Comparison of ENCODE assay signal across 16 cellular contexts in genomic region chr14:65959563-65960024, GRCh38.
A peak's percentile ranks its signal among the peaks of the same experiment; 100 is the strongest.
DNase-seq lines count a peak whose midpoint lies in the region; ATAC-seq and TF ChIP-seq lines count a peak whose summit lies in the region.
"Had no signal": no experiment of that assay in that cellular context is flagged by ENCODE, and none has a peak within 500 bp of the region (broad histone marks: within the 10 kb centered on the region; RNA-seq: fewer than 3 reads in every experiment).

No MANE protein-coding gene starts in this region.

- H3K27ac ChIP-seq in Panc1 (ENCODE audit: low read length), result no peak overlapping the region
- no peak overlapping the region for H3K27ac ChIP-seq in vagina
- H3K27ac ChIP-seq: esophagus muscularis mucosa, right atrium auricular region, suprapubic skin had no signal

- intact Hi-C loops in Panc1 (cut with micrococcal nuclease; ENCODE audit: unreplicated experiment), result loop anchor here (5.0 kb wide), 1 partner anchor 797 kb away; no protein-coding TSS in a partner anchor
- intact Hi-C loops in vagina (cut with DNase I), result loop anchor here (10.0 kb wide), 1 partner anchor 805 kb away; no protein-coding TSS in a partner anchor

- no peak for DNase-seq in stimulated activated naive CD8-positive, alpha-beta T cell treated with anti-CD3 and anti-CD28 coated beads, Interleukin-15, amount 100 ng/mL, for 72 hours
- DNase-seq in stimulated activated naive CD8-positive, alpha-beta T cell treated with anti-CD3 and anti-CD28 coated beads, Interleukin-15, Interleukin-2, amounts not matched to agents 100 U/mL and 50 U/mL, for 24 hours, result no peak
- no peak for DNase-seq in Panc1 (ENCODE audit: low read depth, low spot score)
- no peak for DNase-seq in iPS-NIHi11 (ENCODE audit: low spot score)
- DNase-seq in COR-L47 (lab: John Stamatoyannopoulos, UW), result no peak
- DNase-seq in dermis blood vessel endothelial cell, result no peak
- DNase-seq in vagina (ENCODE audit: extremely low spot score in 2 of 2), result no peak
- DNase-seq: activated CD4-positive, CD25-positive, alpha-beta regulatory T cell; activated gamma-delta T cell; NCI-H226; Right ventricle myocardium superior had no signal

- H3K4me1 Mint-ChIP-seq in stimulated activated naive CD8-positive, alpha-beta T cell treated with anti-CD3 and anti-CD28 coated beads, Interleukin-15, amount 100 ng/mL, for 72 hours, result peaks cover 29% of the 10 kb centered on the region

- no peak overlapping the region for H3K4me3 ChIP-seq in Panc1 (ENCODE audit: low read depth in 2 of 2, low read length in 2 of 2)
- H3K4me3 ChIP-seq in vagina, result no peak overlapping the region
- H3K4me3 ChIP-seq: esophagus muscularis mucosa, right atrium auricular region, suprapubic skin had no signal

- POLR2A ChIA-PET in Panc1 (lab: Charles Lee), result no interaction called here

- H3K4me1 ChIP-seq in Panc1 (ENCODE audit: control insufficient read depth, insufficient read depth, low read length) (no peaks in the 10 kb centered on the region), vagina (no peaks in the 10 kb centered on the region)
- H3K4me1 ChIP-seq: esophagus muscularis mucosa, right atrium auricular region, suprapubic skin had no signal

- CTCF ChIA-PET in Panc1 (lab: Charles Lee), result interaction anchor here (0.6 to 0.7 kb wide), 2 partner anchors 543 to 544 kb away, joined by 5 to 7 read pairs; no protein-coding TSS in a partner anchor

- H3K4me3 Mint-ChIP-seq in stimulated activated naive CD8-positive, alpha-beta T cell treated with anti-CD3 and anti-CD28 coated beads, Interleukin-15, amount 100 ng/mL, for 72 hours, result no peak overlapping the region
- H3K4me3 Mint-ChIP-seq: central memory CD8-positive, alpha-beta T cell had no signal

- H3K36me3 ChIP-seq in Panc1 (ENCODE audit: control insufficient read depth, insufficient read depth, low read length) (no peaks in the 10 kb centered on the region), vagina (no peaks in the 10 kb centered on the region)
- H3K36me3 ChIP-seq: esophagus muscularis mucosa, right atrium auricular region, suprapubic skin had no signal

- in situ Hi-C loops in Panc1 (cut with HindIII; ENCODE audit: low pct_unique_long_range_greater_than_20kb, low sequenced_read_pairs), result no loop called here

- H3K27ac Mint-ChIP-seq in stimulated activated naive CD8-positive, alpha-beta T cell treated with anti-CD3 and anti-CD28 coated beads, Interleukin-15, amount 100 ng/mL, for 72 hours, result no peak overlapping the region

- H3K27me3 ChIP-seq in Panc1 (ENCODE audit: control insufficient read depth, insufficient read depth, low read length), result no peaks in the 10 kb centered on the region; the same call in 1 of the 2 replicates
- no peaks in the 10 kb centered on the region for H3K27me3 ChIP-seq in vagina
- H3K27me3 ChIP-seq: right atrium auricular region, suprapubic skin had no signal

- no peak for TF ChIP-seq POLR2A in vagina (IDR thresholded peaks at IDR 0.05)

- TF ChIP-seq CTCF in Panc1 (IDR thresholded peaks at IDR 0.05) (peak; percentile 25; the same call in 1 of the 2 replicates), vagina (IDR thresholded peaks at IDR 0.05) (no peak)

- H3K9me3 ChIP-seq in Panc1 (ENCODE audit: control insufficient read depth, insufficient read depth, low read depth, low read length), result no peaks in the 10 kb centered on the region
- no peaks in the 10 kb centered on the region for H3K9me3 ChIP-seq in vagina
- H3K9me3 ChIP-seq: esophagus muscularis mucosa, right atrium auricular region, suprapubic skin had no signal

- no TSS peak for BruUV-seq in Panc1 (replicated peaks; lab: Mats Ljungman, UMichigan)

- ATAC-seq in stimulated activated naive CD8-positive, alpha-beta T cell treated with anti-CD3 and anti-CD28 coated beads, Interleukin-15, amount 100 ng/mL, for 72 hours, result peak; percentile 28
- no peak for ATAC-seq in stimulated activated naive CD8-positive, alpha-beta T cell treated with anti-CD3 and anti-CD28 coated beads, Interleukin-15, Interleukin-2, amounts not matched to agents 100 U/mL and 50 U/mL, for 24 hours
- peak; percentile 36 for ATAC-seq in HG02798 (IDR thresholded peaks at IDR 0.05; ENCODE audit: poor library complexity, unreplicated experiment)
- ATAC-seq in Panc1, result no peak

- H3K9me3 Mint-ChIP-seq in stimulated activated naive CD8-positive, alpha-beta T cell treated with anti-CD3 and anti-CD28 coated beads, Interleukin-15, amount 100 ng/mL, for 72 hours, result no peaks in the 10 kb centered on the region
- H3K9me3 Mint-ChIP-seq: central memory CD8-positive, alpha-beta T cell had no signal

- H3K27me3 Mint-ChIP-seq in stimulated activated naive CD8-positive, alpha-beta T cell treated with anti-CD3 and anti-CD28 coated beads, Interleukin-15, amount 100 ng/mL, for 72 hours, result no peaks in the 10 kb centered on the region
- H3K27me3 Mint-ChIP-seq: central memory CD8-positive, alpha-beta T cell had no signal

Comparison
In these comparisons a context has a peak if more than half of its experiments do, and no peak if none do; other contexts are left out.
1. ATAC-seq: peak in stimulated activated naive CD8-positive, alpha-beta T cell treated with anti-CD3 and anti-CD28 coated beads, Interleukin-15, amount 100 ng/mL, for 72 hours (single experiment) and HG02798 (single experiment); none in stimulated activated naive CD8-positive, alpha-beta T cell treated with anti-CD3 and anti-CD28 coated beads, Interleukin-15, Interleukin-2, amounts not matched to agents 100 U/mL and 50 U/mL, for 24 hours (single experiment) and Panc1 (single experiment).